Comparison of ENCODE assay signal across 19 cellular contexts in the genomic region with DNA sequence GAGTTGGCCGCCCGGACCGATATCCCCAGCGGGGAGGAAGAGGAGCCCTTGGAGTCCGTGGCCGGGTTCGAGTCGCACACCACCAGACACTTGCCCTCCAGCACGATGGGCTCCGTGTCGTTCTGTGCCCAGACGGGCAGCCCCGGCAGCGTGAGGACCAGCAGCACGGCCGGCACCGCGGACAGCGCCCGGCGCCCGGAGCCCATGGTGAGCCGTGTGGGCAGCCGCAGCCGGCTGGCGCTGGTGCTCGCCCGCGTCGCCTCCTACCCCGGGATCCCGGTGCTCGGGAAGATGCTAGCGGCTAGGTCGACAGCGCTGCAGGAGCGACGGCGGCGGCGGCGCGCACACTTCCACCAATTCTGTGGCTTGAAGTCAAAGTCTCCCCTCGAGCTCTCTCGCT. TPM values are rescaled to one million over a fixed set of nuclear protein-coding genes. Genes with fewer than 3 reads are reported as not detected.
DNase-seq lines count a peak whose midpoint lies in the region; ATAC-seq and TF ChIP-seq lines count a peak whose summit lies in the region.
"Had no signal": no experiment of that assay in that cellular context is flagged by ENCODE, and none has a peak within 500 bp of the region (broad histone marks: within the 10 kb centered on the region; RNA-seq: fewer than 3 reads in every experiment).

No MANE protein-coding gene starts in this region.

- H3K4me1 Mint-ChIP-seq in H9 = no peaks in the 10 kb centered on the region
- H3K4me1 Mint-ChIP-seq: activated naive CD8-positive, alpha-beta T cell treated with anti-CD3 and anti-CD28 coated beads, Interleukin-2, amount 10 ng/mL, durations not matched to agents 7 days and 5 days; immature natural killer cell had no signal

- H3K27ac ChIP-seq in H9 (ENCODE audit: insufficient read length, low read depth, low read length) = no peak overlapping the region
- H3K27ac ChIP-seq: HL-60, SK-N-MC, stomach had no signal

- H4K91ac ChIP-seq in H9 (ENCODE audit: insufficient read length, low read depth, low read length) = no peak overlapping the region

- H3K79me2 ChIP-seq in H9 (ENCODE audit: insufficient read depth, low read length) = no peaks in the 10 kb centered on the region

- H3K27me3 Mint-ChIP-seq in H9 (ENCODE audit: low read depth) = no peaks in the 10 kb centered on the region

- H2BK5ac ChIP-seq in H9 (ENCODE audit: insufficient read length, low read length) = no peak overlapping the region

- no peak overlapping the region for H2AK5ac ChIP-seq in H9 (ENCODE audit: insufficient read length, low read length)

- H3K18ac ChIP-seq in H9 (ENCODE audit: insufficient read length, low read depth, low read length) = no peak overlapping the region

- no peak overlapping the region for H2AFZ ChIP-seq in H9 (ENCODE audit: low read length)

- H3K27ac Mint-ChIP-seq in H9 = no peak overlapping the region
- H3K27ac Mint-ChIP-seq: activated naive CD8-positive, alpha-beta T cell treated with anti-CD3 and anti-CD28 coated beads, Interleukin-2, amount 10 ng/mL, durations not matched to agents 7 days and 5 days; activated T-cell treated with anti-CD3 and anti-CD28 coated beads, Interleukin-2, amount 50 U/mL, for 24 hours; immature natural killer cell had no signal

- no peaks in the 10 kb centered on the region; the same call in 1 of the 2 replicates for H3K4me1 ChIP-seq in H9 (ENCODE audit: insufficient read depth, low read length)

- no peak overlapping the region for H4K8ac ChIP-seq in H9 (replicated peaks; ENCODE audit: insufficient read length, low read depth, low read length)

- H3K79me1 ChIP-seq in H9 (ENCODE audit: insufficient read depth, low read depth, low read length, poor library complexity, severe bottlenecking) = no peaks in the 10 kb centered on the region

- H3K4me2 ChIP-seq in H9 (ENCODE audit: insufficient read depth, insufficient read length, low read length) = peak overlapping the region; percentile 55

- H2BK20ac ChIP-seq in H9 (ENCODE audit: low read depth, low read length, poor library complexity, severe bottlenecking) = no peak overlapping the region

- H4K5ac ChIP-seq in H9 (ENCODE audit: insufficient read length, low read depth, low read length) = no peak overlapping the region

- intact Hi-C loops in posterior cingulate gyrus (cut with DNase I) = no loop called here

- no peak overlapping the region for H3K9ac ChIP-seq in H9 (ENCODE audit: extremely low read depth, insufficient read length, low read length)

- H3T11ph ChIP-seq in H9 (ENCODE audit: low read length) = no peak overlapping the region

- H3K23me2 ChIP-seq in H9 (ENCODE audit: insufficient read length, low read depth, low read length, poor library complexity, severe bottlenecking) = no peaks in the 10 kb centered on the region

- WGBS in H9 (ENCODE audit: extremely low coverage, insufficient read length, low lambda C conversion rate) = no CpG with 5 or more reads among the region's 45 CpGs

- no peaks in the 10 kb centered on the region for H4K20me1 ChIP-seq in H9 (ENCODE audit: control insufficient read depth, insufficient read depth, insufficient read length)

- no peak overlapping the region for H3K14ac ChIP-seq in H9 (ENCODE audit: insufficient read depth, low read length)

- peaks cover 76 to 84% of the 10 kb centered on the region in 2 experiments for H3K9me3 Mint-ChIP-seq in H9

- no peak overlapping the region for H3K56ac ChIP-seq in H9 (ENCODE audit: insufficient read length, low read depth, low read length)

- peak overlapping the region in 1 of 2 experiments; percentile 63; a peak in 2 of 5 replicates for H3K4me3 Mint-ChIP-seq in H9
- H3K4me3 Mint-ChIP-seq: activated naive CD8-positive, alpha-beta T cell treated with anti-CD3 and anti-CD28 coated beads, Interleukin-2, amount 10 ng/mL, durations not matched to agents 7 days and 5 days; activated T-cell treated with anti-CD3 and anti-CD28 coated beads, Interleukin-2, amount 50 U/mL, for 24 hours; immature natural killer cell had no signal

- TF ChIP-seq CTCF in H9 (conservative IDR thresholded peaks at IDR 0.05) = no peak

- H2BK120ac ChIP-seq in H9 (ENCODE audit: low read depth, low read length, poor library complexity, severe bottlenecking) = no peak overlapping the region

- no peak overlapping the region for H3K4ac ChIP-seq in H9 (ENCODE audit: low read depth, low read length)

- H2BK12ac ChIP-seq in H9 (ENCODE audit: insufficient read length, low read depth, low read length) = no peak overlapping the region

- peaks cover 10 to 20% (median 14%) of the 10 kb centered on the region in 3 experiments for H3K36me3 Mint-ChIP-seq in H9 (ENCODE audit: insufficient read depth in 1 of 3, low read depth in 3 of 3)
- H3K36me3 Mint-ChIP-seq: activated naive CD8-positive, alpha-beta T cell treated with anti-CD3 and anti-CD28 coated beads, Interleukin-2, amount 10 ng/mL, durations not matched to agents 7 days and 5 days had no signal

- DNase-seq in H9 = peak; percentile 63
- peak; percentile 83 for DNase-seq in astrocyte of the hippocampus (ENCODE audit: low read depth, low spot score)
- peak; percentile 91 for DNase-seq in left kidney (ENCODE audit: low read depth, low spot score)
- DNase-seq in posterior cingulate gyrus = peak in 9 of 10 donors; percentile 14 to 90 (median 44)
- DNase-seq in germinal center (ENCODE audit: low spot score) = no peak
- DNase-seq in cerebellar cortex (ENCODE audit: low spot score) = no peak
- DNase-seq in activated T-cell treated with anti-CD3 and anti-CD28 coated beads for 4 hours = no peak
- DNase-seq: activated naive CD8-positive, alpha-beta T cell treated with anti-CD3 and anti-CD28 coated beads, Interleukin-2, amount 10 ng/mL, durations not matched to agents 7 days and 5 days; activated T-cell treated with anti-CD3 and anti-CD28 coated beads, Interleukin-2, amount 50 U/mL, for 24 hours; central memory CD4-positive, alpha-beta T cell; foreskin fibroblast; immature natural killer cell; NCI-H1436 treated with DMSO at 0.1 percent for 48 hours; NCI-H446; stomach had no signal

- peaks cover 30% of the 10 kb centered on the region; the same call in 1 of the 2 replicates for H3K27me3 ChIP-seq in H9 (ENCODE audit: insufficient read depth, low read length)

- peaks cover 25% of the 10 kb centered on the region for H3K9me3 ChIP-seq in H9 (ENCODE audit: control insufficient read depth, low read depth, low read length)

- no peak overlapping the region for H3K23ac ChIP-seq in H9 (ENCODE audit: insufficient read length, low read depth, low read length)

- no peak overlapping the region for H2BK15ac ChIP-seq in H9 (ENCODE audit: low read depth, low read length)

- no peak for ATAC-seq in GM19452 (IDR thresholded peaks at IDR 0.05; ENCODE audit: unreplicated experiment)

RNA-seq across cellular contexts. Expression of a gene that starts 1.4 kb away (rescaled TPM):
- total RNA-seq in H9 (2021) = not detected in 2 replicates
- total RNA-seq: activated naive CD8-positive, alpha-beta T cell treated with anti-CD3 and anti-CD28 coated beads, Interleukin-2, amount 10 ng/mL, durations not matched to agents 7 days and 5 days; LHCN-M2 had no signal

Comparison
In these comparisons a context has a peak if more than half of its experiments do, and no peak if none do; other contexts are left out.
1. DNase-seq: peak in H9 (single experiment), astrocyte of the hippocampus (single experiment), left kidney (single experiment) and posterior cingulate gyrus (9 of 10); none in germinal center (single experiment), cerebellar cortex (single experiment) and activated T-cell treated with anti-CD3 and anti-CD28 coated beads for 4 hours (single experiment).